ENCODE assay signal across 1 cellular context in the genomic region with DNA sequence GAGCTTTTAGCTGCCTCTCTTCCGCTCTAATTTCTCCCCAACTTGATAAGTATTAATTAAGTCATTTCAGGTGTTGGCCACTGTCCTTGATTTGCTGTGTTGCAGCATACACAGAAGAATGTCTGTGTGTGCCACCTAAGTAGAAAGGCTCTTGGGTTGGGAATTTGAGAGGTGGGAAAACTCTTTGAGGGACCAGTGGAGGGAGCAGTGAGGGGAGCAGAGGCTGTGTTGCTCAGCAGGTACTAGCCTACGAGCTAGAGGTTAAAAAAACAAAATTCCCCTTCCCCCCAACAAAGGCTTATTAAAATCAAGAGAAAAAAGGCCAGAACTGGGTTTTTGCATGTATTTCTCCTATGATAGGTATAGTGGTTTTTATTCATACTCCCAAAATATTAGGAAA.
TF ChIP-seq lines count a peak whose summit lies in the region.

No MANE protein-coding gene starts in this region.

TF ChIP-seq in GM23338, 12 proteins besides CTCF, POLR2A, EP300 and RAD21 (continued from another document):
- TF ChIP-seq, protein P1, sequence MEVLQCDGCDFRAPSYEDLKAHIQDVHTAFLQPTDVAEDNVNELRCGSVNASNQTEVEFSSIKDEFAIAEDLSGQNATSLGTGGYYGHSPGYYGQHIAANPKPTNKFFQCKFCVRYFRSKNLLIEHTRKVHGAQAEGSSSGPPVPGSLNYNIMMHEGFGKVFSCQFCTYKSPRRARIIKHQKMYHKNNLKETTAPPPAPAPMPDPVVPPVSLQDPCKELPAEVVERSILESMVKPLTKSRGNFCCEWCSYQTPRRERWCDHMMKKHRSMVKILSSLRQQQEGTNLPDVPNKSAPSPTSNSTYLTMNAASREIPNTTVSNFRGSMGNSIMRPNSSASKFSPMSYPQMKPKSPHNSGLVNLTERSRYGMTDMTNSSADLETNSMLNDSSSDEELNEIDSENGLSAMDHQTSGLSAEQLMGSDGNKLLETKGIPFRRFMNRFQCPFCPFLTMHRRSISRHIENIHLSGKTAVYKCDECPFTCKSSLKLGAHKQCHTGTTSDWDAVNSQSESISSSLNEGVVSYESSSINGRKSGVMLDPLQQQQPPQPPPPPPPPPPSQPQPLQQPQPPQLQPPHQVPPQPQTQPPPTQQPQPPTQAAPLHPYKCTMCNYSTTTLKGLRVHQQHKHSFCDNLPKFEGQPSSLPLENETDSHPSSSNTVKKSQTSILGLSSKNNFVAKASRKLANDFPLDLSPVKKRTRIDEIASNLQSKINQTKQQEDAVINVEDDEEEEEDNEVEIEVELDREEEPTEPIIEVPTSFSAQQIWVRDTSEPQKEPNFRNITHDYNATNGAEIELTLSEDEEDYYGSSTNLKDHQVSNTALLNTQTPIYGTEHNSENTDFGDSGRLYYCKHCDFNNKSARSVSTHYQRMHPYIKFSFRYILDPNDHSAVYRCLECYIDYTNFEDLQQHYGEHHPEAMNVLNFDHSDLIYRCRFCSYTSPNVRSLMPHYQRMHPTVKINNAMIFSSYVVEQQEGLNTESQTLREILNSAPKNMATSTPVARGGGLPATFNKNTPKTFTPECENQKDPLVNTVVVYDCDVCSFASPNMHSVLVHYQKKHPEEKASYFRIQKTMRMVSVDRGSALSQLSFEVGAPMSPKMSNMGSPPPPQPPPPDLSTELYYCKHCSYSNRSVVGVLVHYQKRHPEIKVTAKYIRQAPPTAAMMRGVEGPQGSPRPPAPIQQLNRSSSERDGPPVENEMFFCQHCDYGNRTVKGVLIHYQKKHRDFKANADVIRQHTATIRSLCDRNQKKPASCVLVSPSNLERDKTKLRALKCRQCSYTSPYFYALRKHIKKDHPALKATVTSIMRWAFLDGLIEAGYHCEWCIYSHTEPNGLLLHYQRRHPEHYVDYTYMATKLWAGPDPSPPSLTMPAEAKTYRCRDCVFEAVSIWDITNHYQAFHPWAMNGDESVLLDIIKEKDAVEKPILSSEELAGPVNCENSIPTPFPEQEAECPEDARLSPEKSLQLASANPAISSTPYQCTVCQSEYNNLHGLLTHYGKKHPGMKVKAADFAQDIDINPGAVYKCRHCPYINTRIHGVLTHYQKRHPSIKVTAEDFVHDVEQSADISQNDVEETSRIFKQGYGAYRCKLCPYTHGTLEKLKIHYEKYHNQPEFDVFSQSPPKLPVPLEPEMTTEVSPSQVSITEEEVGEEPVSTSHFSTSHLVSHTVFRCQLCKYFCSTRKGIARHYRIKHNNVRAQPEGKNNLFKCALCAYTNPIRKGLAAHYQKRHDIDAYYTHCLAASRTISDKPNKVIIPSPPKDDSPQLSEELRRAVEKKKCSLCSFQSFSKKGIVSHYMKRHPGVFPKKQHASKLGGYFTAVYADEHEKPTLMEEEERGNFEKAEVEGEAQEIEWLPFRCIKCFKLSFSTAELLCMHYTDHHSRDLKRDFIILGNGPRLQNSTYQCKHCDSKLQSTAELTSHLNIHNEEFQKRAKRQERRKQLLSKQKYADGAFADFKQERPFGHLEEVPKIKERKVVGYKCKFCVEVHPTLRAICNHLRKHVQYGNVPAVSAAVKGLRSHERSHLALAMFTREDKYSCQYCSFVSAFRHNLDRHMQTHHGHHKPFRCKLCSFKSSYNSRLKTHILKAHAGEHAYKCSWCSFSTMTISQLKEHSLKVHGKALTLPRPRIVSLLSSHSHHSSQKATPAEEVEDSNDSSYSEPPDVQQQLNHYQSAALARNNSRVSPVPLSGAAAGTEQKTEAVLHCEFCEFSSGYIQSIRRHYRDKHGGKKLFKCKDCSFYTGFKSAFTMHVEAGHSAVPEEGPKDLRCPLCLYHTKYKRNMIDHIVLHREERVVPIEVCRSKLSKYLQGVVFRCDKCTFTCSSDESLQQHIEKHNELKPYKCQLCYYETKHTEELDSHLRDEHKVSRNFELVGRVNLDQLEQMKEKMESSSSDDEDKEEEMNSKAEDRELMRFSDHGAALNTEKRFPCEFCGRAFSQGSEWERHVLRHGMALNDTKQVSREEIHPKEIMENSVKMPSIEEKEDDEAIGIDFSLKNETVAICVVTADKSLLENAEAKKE (CRISPR knock-in tag; IDR thresholded peaks at IDR 0.05) = no peak
- TF ChIP-seq POLR2AphosphoS5 (IDR thresholded peaks at IDR 0.05; ENCODE audit: low read depth) (no peak), JUNB (IDR thresholded peaks at IDR 0.05; ENCODE audit: unreplicated experiment) (no peak), CREB1 (CRISPR knock-in tag; IDR thresholded peaks at IDR 0.05; ENCODE audit: low read depth) (no peak), EZH2 (IDR thresholded peaks at IDR 0.05; ENCODE audit: low read depth, unreplicated experiment) (no peak), ZNF114 (CRISPR knock-in tag; IDR thresholded peaks at IDR 0.05) (no peak), EZH2phosphoT487 (IDR thresholded peaks at IDR 0.05; ENCODE audit: unreplicated experiment) (no peak)
- TF ChIP-seq, protein P2, sequence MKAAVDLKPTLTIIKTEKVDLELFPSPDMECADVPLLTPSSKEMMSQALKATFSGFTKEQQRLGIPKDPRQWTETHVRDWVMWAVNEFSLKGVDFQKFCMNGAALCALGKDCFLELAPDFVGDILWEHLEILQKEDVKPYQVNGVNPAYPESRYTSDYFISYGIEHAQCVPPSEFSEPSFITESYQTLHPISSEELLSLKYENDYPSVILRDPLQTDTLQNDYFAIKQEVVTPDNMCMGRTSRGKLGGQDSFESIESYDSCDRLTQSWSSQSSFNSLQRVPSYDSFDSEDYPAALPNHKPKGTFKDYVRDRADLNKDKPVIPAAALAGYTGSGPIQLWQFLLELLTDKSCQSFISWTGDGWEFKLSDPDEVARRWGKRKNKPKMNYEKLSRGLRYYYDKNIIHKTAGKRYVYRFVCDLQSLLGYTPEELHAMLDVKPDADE (IDR thresholded peaks at IDR 0.05) = no peak
